Comparison of ENCODE assay signal across 14 cellular contexts in the genomic region with DNA sequence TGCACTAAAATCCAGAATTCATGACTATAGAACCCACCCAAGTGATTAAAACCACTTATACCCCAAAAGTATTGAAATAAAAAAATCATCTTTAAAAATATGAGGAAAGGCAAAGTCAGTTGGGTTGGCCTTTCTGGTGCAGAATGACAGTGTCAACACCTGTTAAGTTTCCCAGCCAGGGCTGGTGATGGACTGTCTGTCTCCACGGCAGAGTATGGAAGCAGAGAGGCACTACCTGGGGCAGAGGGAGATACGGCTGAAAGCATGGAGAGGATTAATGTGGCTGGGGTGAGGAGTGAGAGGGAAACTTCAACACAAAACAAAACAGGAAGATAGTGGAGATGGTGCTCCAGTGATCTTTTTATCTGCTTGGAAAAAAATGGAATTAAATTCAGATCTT.
DNase-seq lines count a peak whose midpoint lies in the region; ATAC-seq, FAIRE-seq and TF ChIP-seq lines count a peak whose summit lies in the region.
"Had no signal": no experiment of that assay in that cellular context is flagged by ENCODE, and none has a peak within 500 bp of the region (broad histone marks: within the 10 kb centered on the region; RNA-seq: fewer than 3 reads in every experiment).

No MANE protein-coding gene starts in this region.

- H3K4me3 ChIP-seq in BLaER1 (no peak overlapping the region), DND-41 (ENCODE audit: low read depth in 1 of 2, low read length in 2 of 2) (no peak overlapping the region), small intestine (ENCODE audit: low read depth in 1 of 2, low read length in 2 of 2) (no peak overlapping the region)

- no peaks in the 10 kb centered on the region for H3K27me3 Mint-ChIP-seq in central memory CD8-positive, alpha-beta T cell
- peaks cover 16% of the 10 kb centered on the region for H3K27me3 Mint-ChIP-seq in osteocyte (ENCODE audit: unreplicated experiment)
- H3K27me3 Mint-ChIP-seq: CD8-positive, alpha-beta memory T cell had no signal

- H3K27me3 ChIP-seq in BLaER1 = no peaks in the 10 kb centered on the region
- H3K27me3 ChIP-seq in DND-41 (ENCODE audit: insufficient read depth, low read length, poor library complexity) = no peaks in the 10 kb centered on the region
- no peaks in the 10 kb centered on the region for H3K27me3 ChIP-seq in small intestine (ENCODE audit: control insufficient read depth in 2 of 2, insufficient read depth in 2 of 2, low read length in 2 of 2)

- peaks cover 96% of the 10 kb centered on the region for H3K79me2 ChIP-seq in DND-41 (ENCODE audit: insufficient read depth, low read length)

- no peak overlapping the region for H2AFZ ChIP-seq in DND-41 (ENCODE audit: low read depth, low read length)

- H3K9me3 Mint-ChIP-seq in central memory CD8-positive, alpha-beta T cell = no peaks in the 10 kb centered on the region
- peaks cover 6% of the 10 kb centered on the region for H3K9me3 Mint-ChIP-seq in osteocyte (ENCODE audit: unreplicated experiment)
- H3K9me3 Mint-ChIP-seq: CD8-positive, alpha-beta memory T cell had no signal

- H3K36me3 Mint-ChIP-seq in central memory CD8-positive, alpha-beta T cell (ENCODE audit: insufficient read depth) = peaks cover 3% of the 10 kb centered on the region
- no peaks in the 10 kb centered on the region for H3K36me3 Mint-ChIP-seq in osteocyte (ENCODE audit: unreplicated experiment)

- H3K27ac ChIP-seq in BLaER1 (peak overlapping the region; percentile 61), DND-41 (ENCODE audit: low read length) (peak overlapping the region; percentile 42; the same call in 1 of the 2 replicates), small intestine (ENCODE audit: low read depth in 1 of 2, low read length in 1 of 2) (no peak overlapping the region)
- H3K27ac ChIP-seq: C4-2B had no signal

- DNase-seq in DND-41 (no peak), osteocyte (ENCODE audit: extremely low spot score, unreplicated experiment) (no peak), small intestine (no peak)
- no peak for DNase-seq in central memory CD8-positive, alpha-beta T cell (ENCODE audit: low spot score in 2 of 2)
- DNase-seq: 8988T; ACHN; Caco-2; CD8-positive, alpha-beta memory T cell; GF-D8; H7 had no signal

- peaks cover 64% of the 10 kb centered on the region for H3K36me3 ChIP-seq in BLaER1
- peaks cover 65% of the 10 kb centered on the region for H3K36me3 ChIP-seq in DND-41 (ENCODE audit: insufficient read depth, low read length)
- no peaks in the 10 kb centered on the region for H3K36me3 ChIP-seq in small intestine (ENCODE audit: control insufficient read depth in 2 of 2, insufficient read depth in 2 of 2, low read length in 2 of 2)

- H3K4me1 Mint-ChIP-seq in central memory CD8-positive, alpha-beta T cell = peaks cover 26% of the 10 kb centered on the region
- peaks cover 7% of the 10 kb centered on the region for H3K4me1 Mint-ChIP-seq in osteocyte (ENCODE audit: unreplicated experiment)

- H3K4me2 ChIP-seq in BLaER1 = peak overlapping the region; percentile 72
- H3K4me2 ChIP-seq in DND-41 (ENCODE audit: insufficient read depth, low read length) = no peak overlapping the region

- H3K4me3 Mint-ChIP-seq in central memory CD8-positive, alpha-beta T cell = no peak overlapping the region
- H3K4me3 Mint-ChIP-seq in osteocyte (ENCODE audit: unreplicated experiment) = no peak overlapping the region

- no peak overlapping the region for H3K9ac ChIP-seq in BLaER1
- H3K9ac ChIP-seq in DND-41 (ENCODE audit: low read depth, low read length) = no peak overlapping the region

- H4K20me1 ChIP-seq in BLaER1 (peaks cover 28% of the 10 kb centered on the region), DND-41 (ENCODE audit: insufficient read depth, low read length) (peaks cover 22% of the 10 kb centered on the region; the same call in 1 of the 2 replicates)

- peaks cover 71% of the 10 kb centered on the region for H3K4me1 ChIP-seq in BLaER1
- no peaks in the 10 kb centered on the region for H3K4me1 ChIP-seq in DND-41 (ENCODE audit: insufficient read depth, low read length)
- no peaks in the 10 kb centered on the region for H3K4me1 ChIP-seq in small intestine (ENCODE audit: control insufficient read depth in 2 of 2, insufficient read depth in 1 of 2, low read depth in 1 of 2, low read length in 1 of 2)
- H3K4me1 ChIP-seq: Caco-2 had no signal

- peak overlapping the region; percentile 79 for H3K27ac Mint-ChIP-seq in central memory CD8-positive, alpha-beta T cell (ENCODE audit: low read depth)
- peak overlapping the region; percentile 16 for H3K27ac Mint-ChIP-seq in osteocyte (ENCODE audit: unreplicated experiment)

- H3K9me3 ChIP-seq in BLaER1 = peaks cover 30% of the 10 kb centered on the region
- H3K9me3 ChIP-seq in DND-41 (ENCODE audit: insufficient read depth, low read length, severe bottlenecking) = no peaks in the 10 kb centered on the region
- H3K9me3 ChIP-seq in small intestine (ENCODE audit: control insufficient read depth, low read depth) = no peaks in the 10 kb centered on the region
- H3K9me3 ChIP-seq: Caco-2 had no signal

- ATAC-seq in DND-41 (ENCODE audit: insufficient read depth, low read depth) (no peak), GM18909 (IDR thresholded peaks at IDR 0.05; ENCODE audit: poor library complexity, unreplicated experiment) (no peak), GM19455 (IDR thresholded peaks at IDR 0.05; ENCODE audit: unreplicated experiment) (no peak)
- ATAC-seq in central memory CD8-positive, alpha-beta T cell (replicated peaks; ENCODE audit: extremely low read depth, poor library complexity, severe bottlenecking) = no peak

- TF ChIP-seq CTCF in DND-41 (IDR thresholded peaks at IDR 0.05; ENCODE audit: borderline replicate concordance, extremely low read depth, low read length, poor library complexity, severe bottlenecking) = no peak
- no peak for TF ChIP-seq CTCF in osteocyte (IDR thresholded peaks at IDR 0.05)

- FAIRE-seq in small intestine (lab: Jason Lieb, UNC) = no peak

- 89 to 98% (median 91%) methylated on average over 2 of the region's 2 CpGs for WGBS in small intestine, 3 donors

Comparison
In these comparisons a context has a peak if more than half of its experiments do, and no peak if none do; other contexts are left out.
1. H3K27ac ChIP-seq: peak in BLaER1 (single experiment) and DND-41 (single experiment); none in small intestine (0 of 2).